1 cellular context compared by ENCODE assay signal in the genomic region with DNA sequence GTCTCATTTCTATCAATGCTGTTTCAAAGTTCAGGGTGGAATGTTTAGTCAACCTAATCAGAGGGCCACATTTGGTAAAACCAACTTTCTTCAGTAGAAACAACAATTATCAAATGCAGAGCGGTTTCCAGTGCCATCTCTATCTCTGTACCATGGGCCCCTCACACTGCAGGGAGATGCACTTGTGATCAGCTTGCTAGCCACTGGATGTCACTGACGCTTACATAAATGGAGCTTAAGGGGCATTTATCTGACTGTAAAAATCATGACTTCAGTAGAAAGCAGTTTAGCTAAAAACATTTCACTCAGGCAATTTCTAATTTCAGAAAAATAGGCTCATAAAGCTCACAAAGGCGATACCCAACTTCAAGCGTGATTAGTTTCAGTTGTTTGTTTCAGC.
TF ChIP-seq lines count a peak whose summit lies in the region.

No MANE protein-coding gene starts in this region.

TF ChIP-seq in GM12878, 131 proteins besides CTCF, POLR2A, EP300 and RAD21 (continued from another document):
- TF ChIP-seq, protein P1, sequence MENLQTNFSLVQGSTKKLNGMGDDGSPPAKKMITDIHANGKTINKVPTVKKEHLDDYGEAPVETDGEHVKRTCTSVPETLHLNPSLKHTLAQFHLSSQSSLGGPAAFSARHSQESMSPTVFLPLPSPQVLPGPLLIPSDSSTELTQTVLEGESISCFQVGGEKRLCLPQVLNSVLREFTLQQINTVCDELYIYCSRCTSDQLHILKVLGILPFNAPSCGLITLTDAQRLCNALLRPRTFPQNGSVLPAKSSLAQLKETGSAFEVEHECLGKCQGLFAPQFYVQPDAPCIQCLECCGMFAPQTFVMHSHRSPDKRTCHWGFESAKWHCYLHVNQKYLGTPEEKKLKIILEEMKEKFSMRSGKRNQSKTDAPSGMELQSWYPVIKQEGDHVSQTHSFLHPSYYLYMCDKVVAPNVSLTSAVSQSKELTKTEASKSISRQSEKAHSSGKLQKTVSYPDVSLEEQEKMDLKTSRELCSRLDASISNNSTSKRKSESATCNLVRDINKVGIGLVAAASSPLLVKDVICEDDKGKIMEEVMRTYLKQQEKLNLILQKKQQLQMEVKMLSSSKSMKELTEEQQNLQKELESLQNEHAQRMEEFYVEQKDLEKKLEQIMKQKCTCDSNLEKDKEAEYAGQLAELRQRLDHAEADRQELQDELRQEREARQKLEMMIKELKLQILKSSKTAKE (IDR thresholded peaks at IDR 0.05; ENCODE audit: low read depth, poor library complexity, severe bottlenecking) = no peak
- TF ChIP-seq HDAC2 (IDR thresholded peaks at IDR 0.05) = no peak
- TF ChIP-seq GATAD2B (conservative IDR thresholded peaks at IDR 0.05; ENCODE audit: low read depth) = no peak
- TF ChIP-seq ZZZ3 (IDR thresholded peaks at IDR 0.05; ENCODE audit: control insufficient read depth, insufficient read length, low read depth) = no peak
- TF ChIP-seq NBN (IDR thresholded peaks at IDR 0.05) = no peak
- TF ChIP-seq MLLT1 (IDR thresholded peaks at IDR 0.05) = no peak
- no peak for TF ChIP-seq EZH2 (IDR thresholded peaks at IDR 0.05; ENCODE audit: borderline replicate concordance, control insufficient read depth, low read depth, low read length)
TF ChIP-seq in GM12878: peak in this region for 0.
